22 cellular contexts compared by ENCODE assay signal in the genomic region with DNA sequence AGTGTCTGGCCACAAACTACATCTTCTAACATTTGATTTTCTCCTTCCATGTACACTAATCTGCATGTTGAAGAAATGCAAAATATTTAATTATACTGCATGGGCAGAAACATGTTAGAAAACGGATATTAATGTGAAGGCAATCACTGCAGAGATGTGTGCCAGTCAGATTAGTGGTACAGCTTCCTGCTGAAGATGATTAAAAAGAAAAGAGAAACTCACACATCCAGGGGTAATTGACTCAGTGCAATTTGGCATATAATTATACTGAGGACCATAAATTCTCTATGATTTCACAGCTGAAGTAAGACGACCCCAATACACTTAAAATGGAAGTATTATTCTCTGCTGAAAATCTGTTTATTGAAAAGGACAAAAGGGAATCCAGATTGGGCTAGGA.
DNase-seq lines count a peak whose midpoint lies in the region; ATAC-seq and TF ChIP-seq lines count a peak whose summit lies in the region.
"Had no signal": no experiment of that assay in that cellular context is flagged by ENCODE, and none has a peak within 500 bp of the region (broad histone marks: within the 10 kb centered on the region; RNA-seq: fewer than 3 reads in every experiment).

No MANE protein-coding gene starts in this region.

- POLR2A ChIA-PET in activated CD8-positive, alpha-beta T cell treated with anti-CD3 and anti-CD28 coated beads for 36 hours (lab: Charles Lee) = no interaction called here
- POLR2A ChIA-PET in activated CD8-positive, alpha-beta T cell treated with anti-CD3 and anti-CD28 coated beads, Interleukin-2, amount 10 ng/mL, durations not matched to agents 7 days and 5 days (lab: Charles Lee) = no interaction called here
- POLR2A ChIA-PET in Panc1 (lab: Charles Lee) = no interaction called here

- intact Hi-C loops in activated CD8-positive, alpha-beta T cell treated with anti-CD3 and anti-CD28 coated beads for 36 hours (cut with micrococcal nuclease) = no loop called here
- intact Hi-C loops in Panc1 (cut with micrococcal nuclease; ENCODE audit: unreplicated experiment) = no loop called here

- TF ChIP-seq CTCF in activated CD8-positive, alpha-beta T cell treated with anti-CD3 and anti-CD28 coated beads for 36 hours (IDR thresholded peaks at IDR 0.05) = no peak
- TF ChIP-seq CTCF in Panc1 (IDR thresholded peaks at IDR 0.05) (no peak), nephron (IDR thresholded peaks at IDR 0.05; ENCODE audit: unreplicated experiment in 3 of 3) (no peak)

- H3K27me3 ChIP-seq in Panc1 (ENCODE audit: control insufficient read depth, insufficient read depth, low read length) = no peaks in the 10 kb centered on the region
- H3K27me3 ChIP-seq: BE2C; BLaER1 treated with 17β-estradiol and CSF1 and Interleukin-3, amounts not matched to agents 10 nM and 100 nM had no signal

- in situ Hi-C loops in Panc1 (cut with HindIII; ENCODE audit: low pct_unique_long_range_greater_than_20kb, low sequenced_read_pairs) = no loop called here

- no peak overlapping the region for H3K4me3 Mint-ChIP-seq in activated CD8-positive, alpha-beta T cell treated with anti-CD3 and anti-CD28 coated beads for 36 hours
- H3K4me3 Mint-ChIP-seq in activated CD8-positive, alpha-beta T cell treated with anti-CD3 and anti-CD28 coated beads, Interleukin-2, amount 10 ng/mL, durations not matched to agents 7 days and 5 days = no peak overlapping the region
- no peak overlapping the region for H3K4me3 Mint-ChIP-seq in nephron
- H3K4me3 Mint-ChIP-seq: CD14-positive monocyte; CD4-positive, alpha-beta T cell; CD8-positive, alpha-beta memory T cell had no signal

- peaks cover 5% of the 10 kb centered on the region for H3K27me3 Mint-ChIP-seq in activated CD8-positive, alpha-beta T cell treated with anti-CD3 and anti-CD28 coated beads for 36 hours
- H3K27me3 Mint-ChIP-seq in activated CD8-positive, alpha-beta T cell treated with anti-CD3 and anti-CD28 coated beads, Interleukin-2, amount 10 ng/mL, durations not matched to agents 7 days and 5 days (ENCODE audit: low read depth) = peaks cover 10% of the 10 kb centered on the region
- H3K27me3 Mint-ChIP-seq in nephron (ENCODE audit: low read depth) = no peaks in the 10 kb centered on the region
- H3K27me3 Mint-ChIP-seq: CD4-positive, alpha-beta T cell had no signal

- CTCF ChIA-PET in activated CD8-positive, alpha-beta T cell treated with anti-CD3 and anti-CD28 coated beads for 36 hours (lab: Charles Lee) = interaction anchor here (2.0 to 2.1 kb wide), 2 partner anchors 11 to 28 kb away, joined by 5 to 14 read pairs; no protein-coding TSS in a partner anchor
- CTCF ChIA-PET in activated CD8-positive, alpha-beta T cell treated with anti-CD3 and anti-CD28 coated beads, Interleukin-2, amount 10 ng/mL, durations not matched to agents 7 days and 5 days (lab: Charles Lee) = interaction anchor here (1.0 to 2.0 kb wide), 2 partner anchors 11 to 27 kb away, joined by 4 read pairs; no protein-coding TSS in a partner anchor
- CTCF ChIA-PET in Panc1 (lab: Charles Lee) = no interaction called here

- H3K4me1 Mint-ChIP-seq in activated CD8-positive, alpha-beta T cell treated with anti-CD3 and anti-CD28 coated beads for 36 hours (ENCODE audit: low read depth) = no peaks in the 10 kb centered on the region
- no peaks in the 10 kb centered on the region for H3K4me1 Mint-ChIP-seq in activated CD8-positive, alpha-beta T cell treated with anti-CD3 and anti-CD28 coated beads, Interleukin-2, amount 10 ng/mL, durations not matched to agents 7 days and 5 days (ENCODE audit: low read depth)
- H3K4me1 Mint-ChIP-seq in nephron = peaks cover 12% of the 10 kb centered on the region
- H3K4me1 Mint-ChIP-seq: CD8-positive, alpha-beta memory T cell had no signal

- no peak overlapping the region for H3K4me3 ChIP-seq in Panc1 (ENCODE audit: low read depth in 2 of 2, low read length in 2 of 2)
- H3K4me3 ChIP-seq: A549; BLaER1 treated with 17β-estradiol and CSF1 and Interleukin-3, amounts not matched to agents 10 nM and 100 nM; GM23248 had no signal

- H3K27ac ChIP-seq in Panc1 (ENCODE audit: low read length) = peak overlapping the region; percentile 1
- H3K27ac ChIP-seq: BLaER1 treated with 17β-estradiol and CSF1 and Interleukin-3, amounts not matched to agents 10 nM and 100 nM; GM23248 had no signal

- H3K9me3 Mint-ChIP-seq in activated CD8-positive, alpha-beta T cell treated with anti-CD3 and anti-CD28 coated beads for 36 hours = no peaks in the 10 kb centered on the region
- H3K9me3 Mint-ChIP-seq in activated CD8-positive, alpha-beta T cell treated with anti-CD3 and anti-CD28 coated beads, Interleukin-2, amount 10 ng/mL, durations not matched to agents 7 days and 5 days (ENCODE audit: insufficient read depth) = no peaks in the 10 kb centered on the region
- peaks cover 19% of the 10 kb centered on the region for H3K9me3 Mint-ChIP-seq in nephron
- H3K9me3 Mint-ChIP-seq: CD4-positive, alpha-beta T cell had no signal

- peaks cover 14% of the 10 kb centered on the region for H3K4me1 ChIP-seq in Panc1 (ENCODE audit: control insufficient read depth, insufficient read depth, low read length)
- H3K4me1 ChIP-seq: BE2C had no signal

- H3K27ac Mint-ChIP-seq in activated CD8-positive, alpha-beta T cell treated with anti-CD3 and anti-CD28 coated beads for 36 hours = no peak overlapping the region
- H3K27ac Mint-ChIP-seq in activated CD8-positive, alpha-beta T cell treated with anti-CD3 and anti-CD28 coated beads, Interleukin-2, amount 10 ng/mL, durations not matched to agents 7 days and 5 days = no peak overlapping the region
- H3K27ac Mint-ChIP-seq in nephron = peak overlapping the region; percentile 33 to 83 (median 78)
- H3K27ac Mint-ChIP-seq: CD14-positive monocyte; CD4-positive, alpha-beta T cell; CD8-positive, alpha-beta memory T cell had no signal

- no peaks in the 10 kb centered on the region for H3K9me3 ChIP-seq in Panc1 (ENCODE audit: control insufficient read depth, insufficient read depth, low read depth, low read length)
- H3K9me3 ChIP-seq: A549, BE2C had no signal

- ATAC-seq in activated CD8-positive, alpha-beta T cell treated with anti-CD3 and anti-CD28 coated beads for 36 hours = peak; percentile 45
- ATAC-seq in activated CD8-positive, alpha-beta T cell treated with anti-CD3 and anti-CD28 coated beads, Interleukin-2, amount 10 ng/mL, durations not matched to agents 7 days and 5 days = no peak
- no peak for ATAC-seq in Panc1
- no peak for ATAC-seq in HG03280 (IDR thresholded peaks at IDR 0.05; ENCODE audit: unreplicated experiment)
- ATAC-seq: A549 had no signal

- H3K36me3 ChIP-seq in Panc1 (ENCODE audit: control insufficient read depth, insufficient read depth, low read length) = no peaks in the 10 kb centered on the region
- H3K36me3 ChIP-seq: BE2C; BLaER1 treated with 17β-estradiol and CSF1 and Interleukin-3, amounts not matched to agents 10 nM and 100 nM had no signal

- H3K36me3 Mint-ChIP-seq in activated CD8-positive, alpha-beta T cell treated with anti-CD3 and anti-CD28 coated beads for 36 hours (ENCODE audit: low read depth) = no peaks in the 10 kb centered on the region
- H3K36me3 Mint-ChIP-seq in activated CD8-positive, alpha-beta T cell treated with anti-CD3 and anti-CD28 coated beads, Interleukin-2, amount 10 ng/mL, durations not matched to agents 7 days and 5 days (ENCODE audit: low read depth) = no peaks in the 10 kb centered on the region
- no peaks in the 10 kb centered on the region for H3K36me3 Mint-ChIP-seq in nephron (ENCODE audit: low read depth)
- H3K36me3 Mint-ChIP-seq: CD14-positive monocyte had no signal

- BruUV-seq in Panc1 (replicated peaks; lab: Mats Ljungman, UMichigan) = no TSS peak

- DNase-seq in NCI-H1105 treated with DMSO at 0.1 percent for 48 hours (lab: John Stamatoyannopoulos, UW) (peak; percentile 27), NCI-H1105 (lab: John Stamatoyannopoulos, UW) (no peak), Panc1 (ENCODE audit: low read depth, low spot score) (no peak), NCI-H187 treated with DMSO at 0.1 percent for 48 hours (lab: John Stamatoyannopoulos, UW) (no peak)
- no peak for DNase-seq in activated CD8-positive, alpha-beta T cell treated with anti-CD3 and anti-CD28 coated beads for 36 hours
- no peak for DNase-seq in activated CD8-positive, alpha-beta T cell treated with anti-CD3 and anti-CD28 coated beads, Interleukin-2, amount 10 ng/mL, durations not matched to agents 7 days and 5 days
- DNase-seq: 8988T; ACHN; AML-193; BE2C; CD4-positive, alpha-beta T cell; CD8-positive, alpha-beta memory T cell; DMS 273 treated with DMSO at 0.1 percent for 48 hours; DND-41; GM23248; H7; HCEC 1CT had no signal

Comparison
In these comparisons a context has a peak if more than half of its experiments do, and no peak if none do; other contexts are left out.
1. H3K27ac Mint-ChIP-seq: peak in nephron (3 of 3); none in activated CD8-positive, alpha-beta T cell treated with anti-CD3 and anti-CD28 coated beads for 36 hours (single experiment) and activated CD8-positive, alpha-beta T cell treated with anti-CD3 and anti-CD28 coated beads, Interleukin-2, amount 10 ng/mL, durations not matched to agents 7 days and 5 days (single experiment).